In the genomic region with DNA sequence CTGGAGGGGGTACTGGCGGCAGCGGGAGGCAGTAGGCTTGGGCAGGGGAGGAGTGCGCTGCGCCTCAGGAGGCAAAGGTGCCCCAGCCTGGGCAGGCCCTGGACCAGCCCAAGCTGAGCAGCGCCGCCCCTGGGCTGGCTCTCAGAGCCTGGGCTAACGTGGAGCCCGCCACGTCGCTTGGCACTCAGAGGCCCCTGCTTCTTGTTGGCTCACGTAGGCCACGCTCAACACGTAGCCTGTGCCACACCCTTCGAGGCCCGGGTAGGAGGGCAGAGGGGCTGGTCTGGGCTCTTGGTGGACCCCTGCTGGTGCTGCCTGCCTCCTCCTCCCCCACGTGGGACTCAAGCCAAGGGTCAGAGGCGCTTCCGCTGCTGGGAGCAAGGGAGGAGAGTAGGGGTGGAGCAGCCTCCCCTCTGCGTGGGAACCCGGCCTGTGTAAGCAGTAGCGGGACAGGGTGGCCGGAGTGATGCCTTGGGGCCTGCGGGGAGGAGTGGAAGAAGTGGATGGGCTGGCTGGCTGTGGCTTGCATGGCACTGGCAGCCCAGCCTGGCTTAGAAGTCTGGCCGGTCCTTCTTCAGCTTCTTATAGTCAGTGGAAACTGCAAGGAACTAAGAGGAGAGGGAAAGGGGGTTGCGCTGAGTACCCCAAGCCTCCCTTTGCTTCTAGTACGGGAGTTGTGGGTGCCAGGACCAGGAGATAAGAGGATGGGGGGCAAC, we compare ENCODE assay signal across 12 cellular contexts. TPM values are rescaled to one million over a fixed set of nuclear protein-coding genes. Genes with fewer than 3 reads are reported as not detected.
DNase-seq lines count a peak whose midpoint lies in the region; ATAC-seq, FAIRE-seq and TF ChIP-seq lines count a peak whose summit lies in the region.
"Had no signal": no experiment of that assay in that cellular context is flagged by ENCODE, and none has a peak within 500 bp of the region (broad histone marks: within the 10 kb centered on the region; RNA-seq: fewer than 3 reads in every experiment).

No MANE protein-coding gene starts in this region.

- ATAC-seq in effector memory CD8-positive, alpha-beta T cell (replicated peaks) = no peak
- ATAC-seq in GM21528 (IDR thresholded peaks at IDR 0.05; ENCODE audit: low FRiP score, unreplicated experiment) = no peak
- ATAC-seq in GM21619 (IDR thresholded peaks at IDR 0.05; ENCODE audit: unreplicated experiment) = no peak
- ATAC-seq in HG03565 (IDR thresholded peaks at IDR 0.05; ENCODE audit: unreplicated experiment) = no peak
- ATAC-seq: HCT116; natural killer cell treated with Interleukin-12 subunit alpha and Interleukin-12 subunit beta and Interleukin-15 and Interleukin-18, amount 100 ng/mL, for 72 hours had no signal

- no peak for FAIRE-seq in GM12891 (lab: Jason Lieb, UNC)

- H3K36me3 ChIP-seq in fibroblast of lung (ENCODE audit: control insufficient read depth, insufficient read depth, low read length) = peaks cover 30% of the 10 kb centered on the region

- no peaks in the 10 kb centered on the region for H3K9me3 ChIP-seq in fibroblast of lung (ENCODE audit: control insufficient read depth, insufficient read depth, low read depth, low read length)

- H3K36me3 Mint-ChIP-seq in effector memory CD8-positive, alpha-beta T cell (ENCODE audit: insufficient read depth) = peaks cover 21% of the 10 kb centered on the region

- H3K27ac Mint-ChIP-seq in effector memory CD8-positive, alpha-beta T cell = no peak overlapping the region
- H3K27ac Mint-ChIP-seq: natural killer cell treated with Interleukin-12 subunit alpha and Interleukin-12 subunit beta and Interleukin-15 and Interleukin-18, amount 100 ng/mL, for 72 hours had no signal

- peak overlapping the region in 1 of 2 donors; percentile 31 for H3K4me3 Mint-ChIP-seq in effector memory CD8-positive, alpha-beta T cell

- peak overlapping the region; percentile 36 for H3K27ac ChIP-seq in fibroblast of lung (ENCODE audit: insufficient read depth, low read length)

- intact Hi-C loops in posterior vena cava (cut with DNase I) = no loop called here

- H3K4me1 ChIP-seq in fibroblast of lung (ENCODE audit: control insufficient read depth, extremely low read depth, insufficient read depth, low read length) = peaks cover 41% of the 10 kb centered on the region

- no peak overlapping the region for H3K4me3 ChIP-seq in fibroblast of lung (replicated peaks in 1 of 4; ENCODE audit: control extremely low read depth in 1 of 4, insufficient read depth in 1 of 4, low read depth in 3 of 4, low read length in 4 of 4)

- TF ChIP-seq CTCF in fibroblast of lung (conservative IDR thresholded peaks at IDR 0.05 in 1 of 2, IDR thresholded peaks at IDR 0.05 in 1 of 2; ENCODE audit: low read depth in 1 of 2, low read length in 2 of 2) = peak in 1 of 2 donors; percentile 27

- H3K27me3 Mint-ChIP-seq in effector memory CD8-positive, alpha-beta T cell = peaks cover 41 to 52% of the 10 kb centered on the region in 2 donors

- TF ChIP-seq POLR2A in GM12891 (IDR thresholded peaks at IDR 0.05; ENCODE audit: low read depth, low read length) = peak; percentile 41; the same call in 1 of the 2 replicates

- peaks cover 2% of the 10 kb centered on the region for H4K20me1 ChIP-seq in fibroblast of lung (ENCODE audit: control insufficient read depth, extremely low read depth, insufficient read depth, low read length)

- H3K4me1 Mint-ChIP-seq in effector memory CD8-positive, alpha-beta T cell (ENCODE audit: low read depth in 2 of 2) = peaks cover 40 to 45% of the 10 kb centered on the region in 2 donors

- no peak overlapping the region for H3K4me2 ChIP-seq in fibroblast of lung (ENCODE audit: extremely low read depth, insufficient read depth, low read length)

- peak overlapping the region; percentile 39 for H3K9ac ChIP-seq in fibroblast of lung (ENCODE audit: insufficient read depth, low read length)

- peaks cover 23% of the 10 kb centered on the region for H3K79me2 ChIP-seq in fibroblast of lung (ENCODE audit: control insufficient read depth, insufficient read depth, low read length)

- H2AFZ ChIP-seq in fibroblast of lung (ENCODE audit: low read length) = no peak overlapping the region

- DNase-seq in GM12891 (ENCODE audit: insufficient read length, low spot score) (no peak), NCI-H748 (lab: John Stamatoyannopoulos, UW; ENCODE audit: unreplicated experiment) (peak; percentile 94), fibroblast of lung (ENCODE audit: low read depth in 2 of 2) (peak; percentile 41 to 84), posterior vena cava (ENCODE audit: low spot score) (peak; percentile 93)
- DNase-seq in effector memory CD8-positive, alpha-beta T cell = no peak
- DNase-seq: effector CD8-positive, alpha-beta T cell; NCI-H1092 treated with DMSO at 0.1 percent for 48 hours had no signal

- H3K27me3 ChIP-seq in fibroblast of lung (ENCODE audit: control insufficient read depth, insufficient read depth, low read length) = no peaks in the 10 kb centered on the region

- H3K9me3 Mint-ChIP-seq in effector memory CD8-positive, alpha-beta T cell = no peaks in the 10 kb centered on the region
- H3K9me3 Mint-ChIP-seq: natural killer cell treated with Interleukin-12 subunit alpha and Interleukin-12 subunit beta and Interleukin-15 and Interleukin-18, amount 100 ng/mL, for 72 hours had no signal

TF ChIP-seq in GM12891, 5 proteins besides CTCF, POLR2A, EP300 and RAD21:
- no peak for TF ChIP-seq TAF1 (IDR thresholded peaks at IDR 0.05; ENCODE audit: low read depth, low read length)
- peak; percentile 35; the same call in 1 of the 2 replicates for TF ChIP-seq POLR2AphosphoS5 (IDR thresholded peaks at IDR 0.05; ENCODE audit: low read depth, low read length)
TF ChIP-seq in GM12891: peak in this region for 1.

RNA-seq across cellular contexts. Expression of a gene that starts 5.7 kb away (rescaled TPM):
- polyA plus RNA-seq in GM12891 (2012; ENCODE audit: low read depth, missing spikeins) = 152 TPM
- total RNA-seq in fibroblast of lung (358 and 380 TPM in 2 replicates), posterior vena cava (10 to 100 TPM; 53.2 to 53.7 TPM)
- 139 and 154 TPM in 2 replicates for polyA plus RNA-seq in fibroblast of lung
- polyA plus RNA-seq in fibroblast of lung (2012) = 144 and 150 TPM in 2 replicates
- 360 and 376 TPM in 2 replicates for polyA minus RNA-seq in fibroblast of lung (ENCODE audit: low replicate concordance)

RNA-seq across cellular contexts. Expression of a gene that starts 15.8 kb away (rescaled TPM):
- polyA plus RNA-seq in GM12891 (2012; ENCODE audit: low read depth, missing spikeins) = 4.6 TPM
- total RNA-seq in fibroblast of lung (0.26 and 0.33 TPM in 2 replicates), posterior vena cava (1 to 10 TPM; 1.2 to 2.8 TPM)
- polyA plus RNA-seq in fibroblast of lung = 0.18 and 0.33 TPM in 2 replicates
- polyA plus RNA-seq in fibroblast of lung (2012) = 0.38 and 0.51 TPM in 2 replicates
- 1.4 TPM in 1 of 2 replicates, not detected in the other for polyA minus RNA-seq in fibroblast of lung (ENCODE audit: low replicate concordance)

RNA-seq across cellular contexts. Expression of a gene that starts 18.6 kb away (rescaled TPM):
- polyA plus RNA-seq in GM12891 (2012; ENCODE audit: low read depth, missing spikeins) = 0.24 TPM
- total RNA-seq in fibroblast of lung (0.50 and 1.0 TPM in 2 replicates), posterior vena cava (under 1 TPM; 0.24 to 0.79 TPM)
- 0.30 and 1.9 TPM in 2 replicates for polyA plus RNA-seq in fibroblast of lung
- polyA plus RNA-seq in fibroblast of lung (2012) = 1.6 and 10.2 TPM in 2 replicates
- 1.0 and 12.0 TPM in 2 replicates for polyA minus RNA-seq in fibroblast of lung (ENCODE audit: low replicate concordance)

Comparison
In these comparisons a context has a peak if more than half of its experiments do, and no peak if none do; other contexts are left out.
1. DNase-seq: peak in NCI-H748 (single experiment), fibroblast of lung (2 of 2) and posterior vena cava (single experiment); none in GM12891 (single experiment) and effector memory CD8-positive, alpha-beta T cell (0 of 3).